In genomic region chr11:14609902-14610301, GRCh38 we compare ENCODE assay signal across 23 cellular contexts.
"Had no signal": no experiment of that assay in that cellular context is flagged by ENCODE, and none has a peak within 500 bp of the region (broad histone marks: within the 10 kb centered on the region; RNA-seq: fewer than 3 reads in every experiment).

No MANE protein-coding gene starts in this region.

- H3K27me3 ChIP-seq: adrenal gland, SJSA1 had no signal

- H3K4me1 ChIP-seq: adrenal gland, SJSA1 had no signal

- H3K27ac Mint-ChIP-seq: activated T-cell treated with anti-CD3 and anti-CD28 coated beads, Interleukin-2, amount 50 U/mL, for 72 hours; T-helper 1 cell treated with Interleukin-12 subunit alpha and Interleukin-12 subunit beta and Interleukin-4 antibody, amounts not matched to agents 30 μg/mL and 1 μg/mL, for 36 hours had no signal

- H3K27ac ChIP-seq: adrenal gland, SJSA1 had no signal

- DNase-seq: activated CD4-positive, alpha-beta T cell treated with anti-CD3 and anti-CD28 coated beads for 4 hours; activated gamma-delta T cell treated with Interleukin-2 at 50 U/mL for 16 hours; activated naive CD4-positive, alpha-beta T cell treated with anti-CD3 and anti-CD28 coated beads, Interleukin-2, amount 50 U/mL, for 16 hours; activated T-cell treated with anti-CD3 and anti-CD28 coated beads for 4 hours; activated T-cell treated with anti-CD3 and anti-CD28 coated beads, Interleukin-2, amount 50 U/mL, for 72 hours; adrenal gland; anterior cingulate cortex; Karpas-422; MM.1S; NCI-H1105 treated with DMSO at 0.1 percent for 48 hours; NCI-H1436 treated with DMSO at 0.1 percent for 48 hours; NCI-H187; NCI-H2081; NCI-H446; NCI-H524; PC-3; SHP77; SW 1271 had no signal

- H3K4me3 ChIP-seq: adrenal gland, K562, SJSA1 had no signal

- ATAC-seq: activated CD4-positive, CD25-positive, alpha-beta regulatory T cell treated with anti-CD3 and anti-CD28 coated beads, Interleukin-2, amount 50 U/mL, for 24 hours; activated T-cell treated with anti-CD3 and anti-CD28 coated beads, Interleukin-2, amount 50 U/mL, for 72 hours; K562; PC-3; SK-N-SH treated with all-trans-retinoic acid at 6 μM for 48 hours had no signal

- H3K4me3 Mint-ChIP-seq: activated T-cell treated with anti-CD3 and anti-CD28 coated beads, Interleukin-2, amount 50 U/mL, for 72 hours; T-helper 1 cell treated with Interleukin-12 subunit alpha and Interleukin-12 subunit beta and Interleukin-4 antibody, amounts not matched to agents 30 μg/mL and 1 μg/mL, for 36 hours had no signal
